1 cellular context compared by ENCODE assay signal in the genomic region with DNA sequence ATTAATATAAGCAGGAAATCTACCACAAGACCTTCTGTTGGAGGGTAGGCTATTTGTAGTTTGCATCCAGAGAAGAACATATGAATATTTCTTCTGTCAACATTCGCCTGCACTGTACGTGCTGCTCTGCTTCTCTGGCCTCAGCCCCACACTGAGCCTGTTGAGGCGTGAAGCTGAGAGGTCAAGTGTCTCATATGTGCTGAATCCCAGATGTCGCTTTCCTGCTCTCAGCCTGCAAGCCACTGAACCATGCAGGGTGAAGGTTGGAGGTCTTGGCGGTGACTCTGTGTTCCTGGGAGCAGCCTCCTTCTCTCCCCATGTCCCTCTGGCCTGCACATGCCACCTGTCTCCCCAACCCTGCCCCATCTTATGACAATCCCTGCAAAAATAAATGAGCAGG.
TF ChIP-seq lines count a peak whose summit lies in the region.

No MANE protein-coding gene starts in this region.

TF ChIP-seq in IMR-90, 13 proteins besides CTCF, POLR2A, EP300 and RAD21 (continued from another document):
- TF ChIP-seq, protein P1, sequence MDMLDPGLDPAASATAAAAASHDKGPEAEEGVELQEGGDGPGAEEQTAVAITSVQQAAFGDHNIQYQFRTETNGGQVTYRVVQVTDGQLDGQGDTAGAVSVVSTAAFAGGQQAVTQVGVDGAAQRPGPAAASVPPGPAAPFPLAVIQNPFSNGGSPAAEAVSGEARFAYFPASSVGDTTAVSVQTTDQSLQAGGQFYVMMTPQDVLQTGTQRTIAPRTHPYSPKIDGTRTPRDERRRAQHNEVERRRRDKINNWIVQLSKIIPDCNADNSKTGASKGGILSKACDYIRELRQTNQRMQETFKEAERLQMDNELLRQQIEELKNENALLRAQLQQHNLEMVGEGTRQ (IDR thresholded peaks at IDR 0.05; ENCODE audit: low read depth, low read length) = no peak
- no peak for TF ChIP-seq MAFK (IDR thresholded peaks at IDR 0.05; ENCODE audit: low read depth, low read length)
- no peak for TF ChIP-seq SMC3 (IDR thresholded peaks at IDR 0.05; ENCODE audit: low read depth, low read length)
- no peak for TF ChIP-seq RCOR1 (IDR thresholded peaks at IDR 0.05; ENCODE audit: insufficient replicate concordance, low read length)
- no peak for TF ChIP-seq FOS (IDR thresholded peaks at IDR 0.05; ENCODE audit: low read depth, low read length)
- no peak for TF ChIP-seq RFX5 (IDR thresholded peaks at IDR 0.05; ENCODE audit: low read depth, low read length)
- TF ChIP-seq CHD1 (IDR thresholded peaks at IDR 0.05; ENCODE audit: low read depth, low read length) = no peak
- TF ChIP-seq MAZ (IDR thresholded peaks at IDR 0.05; ENCODE audit: borderline replicate concordance, low read depth, low read length) = no peak
- TF ChIP-seq BHLHE40 (IDR thresholded peaks at IDR 0.05; ENCODE audit: low read depth, low read length) = no peak
- no peak for TF ChIP-seq NFE2L2 (IDR thresholded peaks at IDR 0.05; ENCODE audit: low read depth, low read length)
- no peak for TF ChIP-seq CEBPB (IDR thresholded peaks at IDR 0.05; ENCODE audit: low read depth, low read length)
- TF ChIP-seq MXI1 (IDR thresholded peaks at IDR 0.05; ENCODE audit: borderline replicate concordance, low read depth, low read length) = no peak
